ENCODE assay signal across 8 cellular contexts in genomic region chr15:63599401-63600000, GRCh38. TPM values are rescaled to one million over a fixed set of nuclear protein-coding genes. Genes with fewer than 3 reads are reported as not detected.
DNase-seq lines count a peak whose midpoint lies in the region; ATAC-seq and TF ChIP-seq lines count a peak whose summit lies in the region.

No MANE protein-coding gene starts in this region.

- H3K4me1 Mint-ChIP-seq in Calu3 (ENCODE audit: low read depth, unreplicated experiment) = peaks cover 21% of the 10 kb centered on the region
- H3K4me1 Mint-ChIP-seq in T-helper 1 cell treated with Interleukin-12 subunit alpha and Interleukin-12 subunit beta and Interleukin-4 antibody, amounts not matched to agents 30 μg/mL and 1 μg/mL, for 36 hours (ENCODE audit: low read depth) = peaks cover 25% of the 10 kb centered on the region

- peak; percentile 70 for DNase-seq in Calu3
- DNase-seq in HT1080 (ENCODE audit: low read depth) = peak; percentile 7
- peak in 57 of 61 donors; percentile 29 to 90 (median 59) for DNase-seq in caudate nucleus (lab: John Stamatoyannopoulos, UW)
- DNase-seq in stimulated activated CD4-positive, alpha-beta T cell treated with anti-CD3 and anti-CD28 coated beads, Interleukin-1b, Interleukin-23, amount 100 ng/mL, for 48 hours = peak; percentile 60

- no peaks in the 10 kb centered on the region for H3K9me3 Mint-ChIP-seq in Calu3 (ENCODE audit: low read depth, unreplicated experiment)
- no peaks in the 10 kb centered on the region for H3K9me3 Mint-ChIP-seq in T-helper 1 cell treated with Interleukin-12 subunit alpha and Interleukin-12 subunit beta and Interleukin-4 antibody, amounts not matched to agents 30 μg/mL and 1 μg/mL, for 36 hours

- H3K27me3 Mint-ChIP-seq in Calu3 (ENCODE audit: unreplicated experiment) = no peaks in the 10 kb centered on the region
- H3K27me3 Mint-ChIP-seq in T-helper 1 cell treated with Interleukin-12 subunit alpha and Interleukin-12 subunit beta and Interleukin-4 antibody, amounts not matched to agents 30 μg/mL and 1 μg/mL, for 36 hours (ENCODE audit: low read depth) = no peaks in the 10 kb centered on the region

- peak overlapping the region; percentile 96 for H3K4me3 Mint-ChIP-seq in Calu3 (ENCODE audit: low read depth, unreplicated experiment)
- H3K4me3 Mint-ChIP-seq in T-helper 1 cell treated with Interleukin-12 subunit alpha and Interleukin-12 subunit beta and Interleukin-4 antibody, amounts not matched to agents 30 μg/mL and 1 μg/mL, for 36 hours = peak overlapping the region; percentile 79

- CTCF ChIA-PET in Calu3 (lab: Charles Lee) = interaction anchor here (0.6 to 4.2 kb wide), 11 partner anchors 10 to 430 kb away, joined by 3 to 27 read pairs (median 5); partner anchors contain the start of gene USP3

- intact Hi-C loops in Calu3 (cut with micrococcal nuclease; ENCODE audit: unreplicated experiment) = loop anchor here (1.0 kb wide), 1 partner anchor 133 kb away; no protein-coding TSS in a partner anchor

- no TSS peak for BruUV-seq in Calu3 (replicated peaks; lab: Mats Ljungman, UMichigan)

- peak overlapping the region; percentile 64 for H3K27ac Mint-ChIP-seq in Calu3 (ENCODE audit: unreplicated experiment)
- H3K27ac Mint-ChIP-seq in T-helper 1 cell treated with Interleukin-12 subunit alpha and Interleukin-12 subunit beta and Interleukin-4 antibody, amounts not matched to agents 30 μg/mL and 1 μg/mL, for 36 hours = peak overlapping the region; percentile 68

- peaks cover 44% of the 10 kb centered on the region for H3K36me3 Mint-ChIP-seq in Calu3 (ENCODE audit: insufficient read depth, unreplicated experiment)
- peaks cover 5% of the 10 kb centered on the region for H3K36me3 Mint-ChIP-seq in T-helper 1 cell treated with Interleukin-12 subunit alpha and Interleukin-12 subunit beta and Interleukin-4 antibody, amounts not matched to agents 30 μg/mL and 1 μg/mL, for 36 hours (ENCODE audit: low read depth)

- TF ChIP-seq CTCF in Calu3 (IDR thresholded peaks at IDR 0.05; ENCODE audit: unreplicated experiment) = peak; percentile 32

- H3K27me3 ChIP-seq in layer of hippocampus (ENCODE audit: control insufficient read depth, insufficient read depth, low read length) = no peaks in the 10 kb centered on the region

- ATAC-seq in HG02623 (IDR thresholded peaks at IDR 0.05; ENCODE audit: unreplicated experiment) = no peak
- ATAC-seq in GM19035 (IDR thresholded peaks at IDR 0.05; ENCODE audit: unreplicated experiment) = no peak

- peak overlapping the region; percentile 79 for H3K27ac ChIP-seq in caudate nucleus (ENCODE audit: low read depth, low read length)
- H3K27ac ChIP-seq in layer of hippocampus (ENCODE audit: low read depth, low read length) = peak overlapping the region; percentile 76

RNA-seq across cellular contexts. Expression of gene FBXL22, which starts 2.3 kb away (rescaled TPM):
- total RNA-seq in Calu3 (2022) = 0.71 and 1.3 TPM in 2 replicates
- total RNA-seq in HT1080 (2014; rRNA removed; shearing (Covaris generic)) = 0.60 and 1.9 TPM in 2 replicates
- polyA plus RNA-seq in HT1080 (2015; cell fraction: cytosol; rRNA removed) = 0.63 and 1.6 TPM in 2 replicates
- 0.24 and 0.45 TPM in 2 replicates for polyA plus RNA-seq in HT1080 (2015; cell fraction: nucleus; rRNA removed)

Comparison
In these comparisons a context has a peak if more than half of its experiments do, and no peak if none do; other contexts are left out.
1. DNase-seq: peak in every context shown above with its lines; median percentile 70 in Calu3; 60 in stimulated activated CD4-positive, alpha-beta T cell treated with anti-CD3 and anti-CD28 coated beads, Interleukin-1b, Interleukin-23, amount 100 ng/mL, for 48 hours; 59 in caudate nucleus; 7 in HT1080.